Comparison of ENCODE assay signal across 9 cellular contexts in genomic region chr20:43187476-43188233, GRCh38. TPM values are rescaled to one million over a fixed set of nuclear protein-coding genes. Genes with fewer than 3 reads are reported as not detected.
DNase-seq lines count a peak whose midpoint lies in the region; ATAC-seq and TF ChIP-seq lines count a peak whose summit lies in the region.
"Had no signal": no experiment of that assay in that cellular context is flagged by ENCODE, and none has a peak within 500 bp of the region (broad histone marks: within the 10 kb centered on the region; RNA-seq: fewer than 3 reads in every experiment).

No MANE protein-coding gene starts in this region.

- peak overlapping the region; percentile 60 for H3K4me3 Mint-ChIP-seq in nephron progenitor cell
- H3K4me3 Mint-ChIP-seq: dendritic cell treated with granulocyte-macrophage colony-stimulating factor and Interleukin-4, amounts not matched to agents 40 ng/mL and 50 ng/mL, for 4 days had no signal

- no peak for TF ChIP-seq POLR2A in thyroid gland (IDR thresholded peaks at IDR 0.05)

- DNase-seq in DMS 273 (lab: John Stamatoyannopoulos, UW; ENCODE audit: unreplicated experiment) (peak; percentile 80), HS-5 (ENCODE audit: low read depth) (peak; percentile 2), OCI-M2 (lab: John Stamatoyannopoulos, UW; ENCODE audit: unreplicated experiment) (peak; percentile 2), activated T-helper 1 cell treated with Interleukin-2 at 50 U/mL for 16 hours (ENCODE audit: low read depth) (peak; percentile 17), fibroblast of pulmonary artery (ENCODE audit: low read depth) (peak; percentile 71), nephron progenitor cell (peak; percentile 85), thyroid gland (peak; percentile 43 to 50)

- ATAC-seq in HG02885 (IDR thresholded peaks at IDR 0.05; ENCODE audit: poor library complexity, unreplicated experiment) = no peak

- H3K9me3 Mint-ChIP-seq in nephron progenitor cell = no peaks in the 10 kb centered on the region
- H3K9me3 Mint-ChIP-seq: dendritic cell treated with granulocyte-macrophage colony-stimulating factor and Interleukin-4, amounts not matched to agents 40 ng/mL and 50 ng/mL, for 4 days had no signal

- H3K27ac Mint-ChIP-seq in nephron progenitor cell = no peak overlapping the region
- H3K27ac Mint-ChIP-seq: dendritic cell treated with granulocyte-macrophage colony-stimulating factor and Interleukin-4, amounts not matched to agents 40 ng/mL and 50 ng/mL, for 4 days had no signal

- H3K27ac ChIP-seq in thyroid gland = no peak overlapping the region

- TF ChIP-seq CTCF in fibroblast of pulmonary artery (IDR thresholded peaks at IDR 0.05; ENCODE audit: low read length, missing control alignments) (peak; percentile 93), nephron progenitor cell (IDR thresholded peaks at IDR 0.05) (peak; percentile 97), thyroid gland (IDR thresholded peaks at IDR 0.05) (peak; percentile 41 to 77 (median 43))

- H3K4me3 ChIP-seq in fibroblast of pulmonary artery (replicated peaks; ENCODE audit: low read depth, low read length) (no peak overlapping the region), thyroid gland (replicated peaks in 1 of 3) (no peak overlapping the region)

- peaks cover 7% of the 10 kb centered on the region for H3K4me1 Mint-ChIP-seq in nephron progenitor cell

- H3K27me3 ChIP-seq in thyroid gland = no peaks in the 10 kb centered on the region

- intact Hi-C loops in thyroid gland (cut with DNase I) = no loop called here

- no peaks in the 10 kb centered on the region for H3K36me3 Mint-ChIP-seq in nephron progenitor cell (ENCODE audit: low read depth)

- no peaks in the 10 kb centered on the region for H3K4me1 ChIP-seq in thyroid gland

- H3K27me3 Mint-ChIP-seq in nephron progenitor cell (ENCODE audit: low read depth, poor library complexity) = peaks cover 78% of the 10 kb centered on the region

- H3K9me3 ChIP-seq in thyroid gland = no peaks in the 10 kb centered on the region

- H3K36me3 ChIP-seq in thyroid gland = no peaks in the 10 kb centered on the region

- 6% methylated on average over 22 to 24 of the region's 24 CpGs for WGBS in thyroid gland, 2 donors

RNA-seq across cellular contexts. Expression of gene PTPRT, which starts 2.1 kb away (rescaled TPM):
- under 1 TPM in 2 of 4 donors, not detected in 2; 0.11 to 0.15 TPM for total RNA-seq in thyroid gland

Comparison
In these comparisons a context has a peak if more than half of its experiments do, and no peak if none do; other contexts are left out.
1. DNase-seq: peak in every context shown above with its lines; median percentile 85 in nephron progenitor cell; 80 in DMS 273; 71 in fibroblast of pulmonary artery; 46 in thyroid gland; 17 in activated T-helper 1 cell treated with Interleukin-2 at 50 U/mL for 16 hours; 2 in HS-5; 2 in OCI-M2.
2. CTCF ChIP-seq: peak in every context shown above with its lines; median percentile 97 in nephron progenitor cell; 93 in fibroblast of pulmonary artery; 43 in thyroid gland.